ENCODE assay signal across 19 cellular contexts in genomic region chr2:235616846-235617245, GRCh38.
A peak's percentile ranks its signal among the peaks of the same experiment; 100 is the strongest.
DNase-seq lines count a peak whose midpoint lies in the region; ATAC-seq and TF ChIP-seq lines count a peak whose summit lies in the region.
"Had no signal": no experiment of that assay in that cellular context is flagged by ENCODE, and none has a peak within 500 bp of the region (broad histone marks: within the 10 kb centered on the region; RNA-seq: fewer than 3 reads in every experiment).

No MANE protein-coding gene starts in this region.

- H3K4me1 ChIP-seq in gastroesophageal sphincter = peaks cover 0 to 47% (median 10%) of the 10 kb centered on the region in 3 donors
- H3K4me1 ChIP-seq in smooth muscle cell (ENCODE audit: low read depth) = no peaks in the 10 kb centered on the region
- H3K4me1 ChIP-seq: Caco-2 had no signal

- DNase-seq in AG10803 (ENCODE audit: low read depth) (peak; percentile 45), chondrocyte (ENCODE audit: low spot score) (no peak), smooth muscle cell (lab: John Stamatoyannopoulos, UW; ENCODE audit: unreplicated experiment) (no peak), T-helper 1 cell (no peak), cerebellum (ENCODE audit: low spot score) (no peak), mesothelial cell of epicardium (ENCODE audit: low spot score in 2 of 2, unreplicated experiment in 2 of 2) (no peak)
- DNase-seq: activated CD4-positive, alpha-beta T cell treated with anti-CD3 and anti-CD28 coated beads, Interleukin-2, amount 50 U/mL, for 48 hours; activated naive CD8-positive, alpha-beta T cell treated with anti-CD3 and anti-CD28 coated beads, Interleukin-2, amount 10 ng/mL, durations not matched to agents 7 days and 5 days; activated T-cell treated with anti-CD3 and anti-CD28 coated beads, Interleukin-2, amount 50 U/mL, for 4 hours; Caco-2; GF-D8; MG63; NCI-H2107; NCI-H748 treated with DMSO at 0.1 percent for 48 hours; stimulated activated CD4-positive, alpha-beta T cell treated with anti-CD3 and anti-CD28 coated beads, Interleukin-1b, Interleukin-23, amount 100 ng/mL, for 48 hours had no signal

- no peak overlapping the region for H2AFZ ChIP-seq in smooth muscle cell (ENCODE audit: low read depth)

- H3F3A ChIP-seq in smooth muscle cell (ENCODE audit: low read depth) = no peaks in the 10 kb centered on the region

- ATAC-seq in gastroesophageal sphincter (no peak), HG02759 (IDR thresholded peaks at IDR 0.05; ENCODE audit: unreplicated experiment) (no peak)
- ATAC-seq: activated T-cell treated with anti-CD3 and anti-CD28 coated beads, Interleukin-2, amount 50 U/mL, for 4 hours; natural killer cell treated with Interleukin-12 subunit alpha and Interleukin-12 subunit beta and Interleukin-15 and Interleukin-18, amount 100 ng/mL, for 72 hours had no signal

- H3K27ac Mint-ChIP-seq in chondrocyte (ENCODE audit: unreplicated experiment) (peak overlapping the region; percentile 96), mesothelial cell of epicardium (no peak overlapping the region)
- H3K27ac Mint-ChIP-seq: activated naive CD8-positive, alpha-beta T cell treated with anti-CD3 and anti-CD28 coated beads, Interleukin-2, amount 10 ng/mL, durations not matched to agents 7 days and 5 days; natural killer cell treated with Interleukin-12 subunit alpha and Interleukin-12 subunit beta and Interleukin-15 and Interleukin-18, amount 100 ng/mL, for 72 hours had no signal

- H3K36me3 ChIP-seq in gastroesophageal sphincter (no peaks in the 10 kb centered on the region), smooth muscle cell (ENCODE audit: low read depth) (no peaks in the 10 kb centered on the region)
- H3K36me3 ChIP-seq: MG63 had no signal

- peaks cover 98% of the 10 kb centered on the region for H4K20me1 ChIP-seq in smooth muscle cell (ENCODE audit: low read depth)

- H3K4me1 Mint-ChIP-seq in chondrocyte (ENCODE audit: low read depth) (peaks cover 65% of the 10 kb centered on the region), mesothelial cell of epicardium (peaks cover 3% of the 10 kb centered on the region)
- H3K4me1 Mint-ChIP-seq: activated naive CD8-positive, alpha-beta T cell treated with anti-CD3 and anti-CD28 coated beads, Interleukin-2, amount 10 ng/mL, durations not matched to agents 7 days and 5 days had no signal

- no peak for TF ChIP-seq POLR2A in gastroesophageal sphincter (IDR thresholded peaks at IDR 0.05)

- TF ChIP-seq CTCF in AG10803 (conservative IDR thresholded peaks at IDR 0.05; ENCODE audit: low read length) = no peak
- TF ChIP-seq CTCF in chondrocyte (IDR thresholded peaks at IDR 0.05) = no peak
- no peak for TF ChIP-seq CTCF in gastroesophageal sphincter (IDR thresholded peaks at IDR 0.05)
- no peak for TF ChIP-seq CTCF in smooth muscle cell (IDR thresholded peaks at IDR 0.05; ENCODE audit: borderline replicate concordance, insufficient read depth, poor library complexity, severe bottlenecking)
- TF ChIP-seq CTCF in mesothelial cell of epicardium (IDR thresholded peaks at IDR 0.05; ENCODE audit: unreplicated experiment) = no peak

- 27 to 51% methylated on average over 3 of the region's 3 CpGs for WGBS in gastroesophageal sphincter (ENCODE audit: low coverage in 1 of 2), 2 donors
- WGBS in smooth muscle cell (ENCODE audit: low lambda C conversion rate) = 91% methylated on average over 3 of the region's 3 CpGs

- no peak overlapping the region for H3K4me3 ChIP-seq in AG10803 (ENCODE audit: low read length)
- H3K4me3 ChIP-seq in gastroesophageal sphincter = no peak overlapping the region
- no peak overlapping the region for H3K4me3 ChIP-seq in smooth muscle cell
- H3K4me3 ChIP-seq: MG63 had no signal

- no peak overlapping the region for H3K4me2 ChIP-seq in smooth muscle cell

- H3K27me3 Mint-ChIP-seq in chondrocyte (ENCODE audit: low read depth) (no peaks in the 10 kb centered on the region), mesothelial cell of epicardium (ENCODE audit: low read depth) (no peaks in the 10 kb centered on the region)
- H3K27me3 Mint-ChIP-seq: central memory CD8-positive, alpha-beta T cell had no signal

- H3K4me3 Mint-ChIP-seq in chondrocyte (ENCODE audit: unreplicated experiment) = peak overlapping the region; percentile 14
- H3K4me3 Mint-ChIP-seq in mesothelial cell of epicardium = no peak overlapping the region
- H3K4me3 Mint-ChIP-seq: activated naive CD8-positive, alpha-beta T cell treated with anti-CD3 and anti-CD28 coated beads, Interleukin-2, amount 10 ng/mL, durations not matched to agents 7 days and 5 days; activated T-cell treated with anti-CD3 and anti-CD28 coated beads, Interleukin-2, amount 50 U/mL, for 4 hours; central memory CD8-positive, alpha-beta T cell; natural killer cell treated with Interleukin-12 subunit alpha and Interleukin-12 subunit beta and Interleukin-15 and Interleukin-18, amount 100 ng/mL, for 72 hours had no signal

- no peak for TF ChIP-seq EP300 in gastroesophageal sphincter (IDR thresholded peaks at IDR 0.05)

- H3K9me3 Mint-ChIP-seq in chondrocyte (ENCODE audit: low read depth) = no peaks in the 10 kb centered on the region
- peaks cover 5% of the 10 kb centered on the region for H3K9me3 Mint-ChIP-seq in mesothelial cell of epicardium
- H3K9me3 Mint-ChIP-seq: activated naive CD8-positive, alpha-beta T cell treated with anti-CD3 and anti-CD28 coated beads, Interleukin-2, amount 10 ng/mL, durations not matched to agents 7 days and 5 days; activated T-cell treated with anti-CD3 and anti-CD28 coated beads, Interleukin-2, amount 50 U/mL, for 4 hours; central memory CD8-positive, alpha-beta T cell; natural killer cell treated with Interleukin-12 subunit alpha and Interleukin-12 subunit beta and Interleukin-15 and Interleukin-18, amount 100 ng/mL, for 72 hours had no signal

- H3K79me2 ChIP-seq in smooth muscle cell (ENCODE audit: low read depth) = peaks cover 44% of the 10 kb centered on the region

- H3K27me3 ChIP-seq in gastroesophageal sphincter (no peaks in the 10 kb centered on the region), smooth muscle cell (ENCODE audit: low read depth) (no peaks in the 10 kb centered on the region)
- H3K27me3 ChIP-seq: MG63 had no signal

- no peaks in the 10 kb centered on the region for H3K9me3 ChIP-seq in gastroesophageal sphincter
- no peaks in the 10 kb centered on the region for H3K9me3 ChIP-seq in smooth muscle cell (replicated peaks; ENCODE audit: low read depth)
- H3K9me3 ChIP-seq: Caco-2, MG63 had no signal

- H3K9ac ChIP-seq in smooth muscle cell (ENCODE audit: low read depth) = peak overlapping the region; percentile 11

- peak overlapping the region in 3 of 4 donors; percentile 49 to 73 (median 50) for H3K27ac ChIP-seq in gastroesophageal sphincter
- no peak overlapping the region for H3K27ac ChIP-seq in smooth muscle cell (ENCODE audit: low read depth)

- H3K36me3 Mint-ChIP-seq in chondrocyte (ENCODE audit: low read depth) (no peaks in the 10 kb centered on the region), mesothelial cell of epicardium (peaks cover 2% of the 10 kb centered on the region)
- H3K36me3 Mint-ChIP-seq: activated naive CD8-positive, alpha-beta T cell treated with anti-CD3 and anti-CD28 coated beads, Interleukin-2, amount 10 ng/mL, durations not matched to agents 7 days and 5 days; natural killer cell treated with Interleukin-12 subunit alpha and Interleukin-12 subunit beta and Interleukin-15 and Interleukin-18, amount 100 ng/mL, for 72 hours had no signal
